In genomic region chr2:46225730-46226129, GRCh38 we compare ENCODE assay signal across 17 cellular contexts.
"Had no signal": no experiment of that assay in that cellular context is flagged by ENCODE, and none has a peak within 500 bp of the region (broad histone marks: within the 10 kb centered on the region; RNA-seq: fewer than 3 reads in every experiment).

No MANE protein-coding gene starts in this region.

- H3K36me3 Mint-ChIP-seq: naive thymus-derived CD8-positive, alpha-beta T cell had no signal

- DNase-seq: activated CD4-positive, alpha-beta T cell treated with anti-CD3 and anti-CD28 coated beads, Interleukin-2, amount 50 U/mL, for 48 hours; activated CD8-positive, alpha-beta memory T cell treated with anti-CD3 and anti-CD28 coated beads, Interleukin-2, amount 10 ng/mL, durations not matched to agents 7 days and 5 days; activated gamma-delta T cell treated with Interleukin-2 at 50 U/mL for 16 hours; activated T-cell treated with anti-CD3 and anti-CD28 coated beads, Interleukin-2, amount 50 U/mL, for 72 hours; kidney; lower lobe of right lung; mucosa of descending colon; naive thymus-derived CD8-positive, alpha-beta T cell; posterior cingulate gyrus; stimulated activated CD4-positive, alpha-beta T cell treated with anti-CD3 and anti-CD28 coated beads, Interleukin-2, amount 100 ng/mL, for 48 hours; stimulated activated CD8-positive, alpha-beta memory T cell treated with anti-CD3 and anti-CD28 coated beads, Interleukin-4, amount 100 ng/mL, for 48 hours; uterus had no signal

- H3K4me3 Mint-ChIP-seq: activated CD8-positive, alpha-beta memory T cell treated with anti-CD3 and anti-CD28 coated beads, Interleukin-2, amount 10 ng/mL, durations not matched to agents 7 days and 5 days; naive thymus-derived CD8-positive, alpha-beta T cell; stimulated activated naive CD8-positive, alpha-beta T cell treated with anti-CD3 and anti-CD28 coated beads, Interleukin-15, Interleukin-2, amounts not matched to agents 100 ng/mL and 50 ng/mL, for 24 hours had no signal

- ATAC-seq: naive thymus-derived CD8-positive, alpha-beta T cell had no signal

- H3K27ac Mint-ChIP-seq: activated CD8-positive, alpha-beta memory T cell treated with anti-CD3 and anti-CD28 coated beads, Interleukin-2, amount 10 ng/mL, durations not matched to agents 7 days and 5 days; naive thymus-derived CD8-positive, alpha-beta T cell; stimulated activated naive CD8-positive, alpha-beta T cell treated with anti-CD3 and anti-CD28 coated beads, Interleukin-15, Interleukin-2, amounts not matched to agents 100 ng/mL and 50 ng/mL, for 24 hours had no signal

- H3K27ac ChIP-seq: cardiac muscle cell, neutrophil, uterus had no signal

- H3K36me3 ChIP-seq: ascending aorta, cardiac muscle cell, lower lobe of right lung, neutrophil, thoracic aorta, uterus had no signal

- H3K9me3 ChIP-seq: ascending aorta, lower lobe of right lung, mucosa of descending colon, neutrophil, thoracic aorta, uterus had no signal

- H3K4me1 ChIP-seq: uterus had no signal

- H3K4me3 ChIP-seq: ascending aorta, cardiac muscle cell, lower lobe of right lung, mucosa of descending colon, thoracic aorta, uterus had no signal

- H3K27me3 ChIP-seq: ascending aorta, cardiac muscle cell, uterus had no signal
